Comparison of ENCODE assay signal across 18 cellular contexts in the genomic region with DNA sequence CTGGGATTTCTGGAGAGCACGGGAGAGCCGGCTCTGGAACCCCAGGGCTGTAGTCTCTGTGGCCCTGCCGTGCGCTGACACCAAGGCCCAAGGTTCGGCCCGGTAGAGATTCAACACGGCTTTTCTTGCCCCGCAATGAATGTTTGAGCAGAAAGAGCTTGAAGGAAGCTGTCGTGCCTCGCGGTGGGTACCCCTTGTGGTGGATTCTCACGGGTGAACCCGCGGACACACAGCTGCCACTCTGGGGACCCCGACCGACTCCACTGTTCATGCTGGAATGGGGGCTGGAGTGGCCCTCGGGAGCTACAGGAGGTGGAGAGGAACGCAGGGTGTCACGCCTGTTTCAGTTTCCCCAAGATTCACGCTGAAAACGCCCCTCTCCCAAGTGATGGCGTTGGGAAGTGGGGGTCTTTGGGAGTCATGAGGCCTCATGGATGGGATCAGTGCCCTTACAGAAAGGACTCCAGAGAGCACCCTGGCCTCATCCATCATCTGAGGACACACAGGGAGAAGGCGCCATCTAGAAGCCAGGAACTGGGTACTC. TPM values are rescaled to one million over a fixed set of nuclear protein-coding genes. Genes with fewer than 3 reads are reported as not detected.
DNase-seq lines count a peak whose midpoint lies in the region; ATAC-seq and TF ChIP-seq lines count a peak whose summit lies in the region.
"Had no signal": no experiment of that assay in that cellular context is flagged by ENCODE, and none has a peak within 500 bp of the region (broad histone marks: within the 10 kb centered on the region; RNA-seq: fewer than 3 reads in every experiment).

No MANE protein-coding gene starts in this region.

- peaks cover 12% of the 10 kb centered on the region for H3K4me1 Mint-ChIP-seq in activated CD4-positive, alpha-beta T cell treated with anti-CD3 and anti-CD28 coated beads, Interleukin-2, amount 10 ng/mL, durations not matched to agents 24 days and 14 days
- peaks cover 22% of the 10 kb centered on the region for H3K4me1 Mint-ChIP-seq in activated CD4-positive, alpha-beta T cell treated with anti-CD3 and anti-CD28 coated beads, Interleukin-2, amount 10 ng/mL, durations not matched to agents 7 days and 5 days
- peaks cover 24% of the 10 kb centered on the region for H3K4me1 Mint-ChIP-seq in GM23338

- TF ChIP-seq CTCF in GM23338 (conservative IDR thresholded peaks at IDR 0.05; ENCODE audit: low read depth in 2 of 2) (no peak), sigmoid colon (IDR thresholded peaks at IDR 0.05) (no peak)

- H4K20me1 ChIP-seq in GM23338 (replicated peaks; ENCODE audit: insufficient read depth): peaks cover 29% of the 10 kb centered on the region; the same call in 1 of the 2 replicates

- POLR2A ChIA-PET in activated CD4-positive, alpha-beta T cell treated with anti-CD3 and anti-CD28 coated beads, Interleukin-2, amount 10 ng/mL, durations not matched to agents 7 days and 5 days (lab: Charles Lee): no interaction called here

- H3K9me3 Mint-ChIP-seq in activated CD4-positive, alpha-beta T cell treated with anti-CD3 and anti-CD28 coated beads, Interleukin-2, amount 10 ng/mL, durations not matched to agents 24 days and 14 days: no peaks in the 10 kb centered on the region
- no peaks in the 10 kb centered on the region for H3K9me3 Mint-ChIP-seq in activated CD4-positive, alpha-beta T cell treated with anti-CD3 and anti-CD28 coated beads, Interleukin-2, amount 10 ng/mL, durations not matched to agents 7 days and 5 days
- H3K9me3 Mint-ChIP-seq in GM23338: peaks cover 12% of the 10 kb centered on the region
- H3K9me3 Mint-ChIP-seq: H9; natural killer cell treated with Interleukin-12 subunit alpha and Interleukin-12 subunit beta and Interleukin-15 and Interleukin-18, amount 100 ng/mL, for 72 hours had no signal

- no peak for TF ChIP-seq EP300 in sigmoid colon (IDR thresholded peaks at IDR 0.05)

- no peaks in the 10 kb centered on the region for H3K27me3 Mint-ChIP-seq in activated CD4-positive, alpha-beta T cell treated with anti-CD3 and anti-CD28 coated beads, Interleukin-2, amount 10 ng/mL, durations not matched to agents 24 days and 14 days
- no peaks in the 10 kb centered on the region for H3K27me3 Mint-ChIP-seq in activated CD4-positive, alpha-beta T cell treated with anti-CD3 and anti-CD28 coated beads, Interleukin-2, amount 10 ng/mL, durations not matched to agents 7 days and 5 days
- peaks cover 65% of the 10 kb centered on the region for H3K27me3 Mint-ChIP-seq in GM23338 (ENCODE audit: insufficient read depth, low read depth, poor library complexity)
- H3K27me3 Mint-ChIP-seq: natural killer cell treated with Interleukin-12 subunit alpha and Interleukin-12 subunit beta and Interleukin-15 and Interleukin-18, amount 100 ng/mL, for 72 hours had no signal

- H3K27me3 ChIP-seq in GM23338 (ENCODE audit: insufficient read depth): no peaks in the 10 kb centered on the region
- no peaks in the 10 kb centered on the region for H3K27me3 ChIP-seq in right cardiac atrium (ENCODE audit: control insufficient read depth, insufficient read depth)
- no peaks in the 10 kb centered on the region for H3K27me3 ChIP-seq in sigmoid colon

- peaks cover 5% of the 10 kb centered on the region for H3K4me1 ChIP-seq in GM23338 (ENCODE audit: insufficient read depth)
- H3K4me1 ChIP-seq in right cardiac atrium (ENCODE audit: control insufficient read depth, insufficient read depth, low read length): peaks cover 3% of the 10 kb centered on the region
- H3K4me1 ChIP-seq in sigmoid colon: peaks cover 0 to 36% (median 35%) of the 10 kb centered on the region in 4 donors

- peaks cover 33% of the 10 kb centered on the region for H3K79me2 ChIP-seq in GM23338 (replicated peaks; ENCODE audit: insufficient read depth)

- H3K36me3 ChIP-seq in GM23338 (ENCODE audit: insufficient read depth) (peaks cover 38% of the 10 kb centered on the region), sigmoid colon (peaks cover 44 to 76% (median 63%) of the 10 kb centered on the region in 4 donors)

- no peaks in the 10 kb centered on the region for H3K9me3 ChIP-seq in right cardiac atrium (ENCODE audit: control insufficient read depth, low read length)
- no peaks in the 10 kb centered on the region for H3K9me3 ChIP-seq in sigmoid colon

- peaks cover 68% of the 10 kb centered on the region for H3F3A ChIP-seq in GM23338 (replicated peaks; ENCODE audit: low read depth)

- no peak overlapping the region for H3K4me2 ChIP-seq in GM23338

- H2AFZ ChIP-seq in GM23338: no peak overlapping the region

- H3K27ac ChIP-seq in GM23338 (ENCODE audit: low read depth) (peak overlapping the region; percentile 50; the same call in 1 of the 2 replicates), right cardiac atrium (ENCODE audit: low read length) (no peak overlapping the region), sigmoid colon (no peak overlapping the region)

- 89% methylated on average over 23 of the region's 23 CpGs for WGBS in right cardiac atrium
- WGBS in sigmoid colon, 2 donors: 91 to 95% methylated on average over 23 of the region's 23 CpGs

- ATAC-seq in GM23338 (no peak), right cardiac atrium (no peak), HG03342 (IDR thresholded peaks at IDR 0.05; ENCODE audit: unreplicated experiment) (no peak), HG03025 (IDR thresholded peaks at IDR 0.05; ENCODE audit: low FRiP score, unreplicated experiment) (no peak)

- no peak overlapping the region for H3K27ac Mint-ChIP-seq in activated CD4-positive, alpha-beta T cell treated with anti-CD3 and anti-CD28 coated beads, Interleukin-2, amount 10 ng/mL, durations not matched to agents 24 days and 14 days
- no peak overlapping the region for H3K27ac Mint-ChIP-seq in activated CD4-positive, alpha-beta T cell treated with anti-CD3 and anti-CD28 coated beads, Interleukin-2, amount 10 ng/mL, durations not matched to agents 7 days and 5 days
- H3K27ac Mint-ChIP-seq in GM23338: no peak overlapping the region
- H3K27ac Mint-ChIP-seq: natural killer cell treated with Interleukin-12 subunit alpha and Interleukin-12 subunit beta and Interleukin-15 and Interleukin-18, amount 100 ng/mL, for 72 hours had no signal

- TF ChIP-seq POLR2A in sigmoid colon (IDR thresholded peaks at IDR 0.05): no peak

- H3K4me3 Mint-ChIP-seq in activated CD4-positive, alpha-beta T cell treated with anti-CD3 and anti-CD28 coated beads, Interleukin-2, amount 10 ng/mL, durations not matched to agents 24 days and 14 days: no peak overlapping the region
- no peak overlapping the region for H3K4me3 Mint-ChIP-seq in activated CD4-positive, alpha-beta T cell treated with anti-CD3 and anti-CD28 coated beads, Interleukin-2, amount 10 ng/mL, durations not matched to agents 7 days and 5 days
- no peak overlapping the region for H3K4me3 Mint-ChIP-seq in GM23338
- H3K4me3 Mint-ChIP-seq: natural killer cell treated with Interleukin-12 subunit alpha and Interleukin-12 subunit beta and Interleukin-15 and Interleukin-18, amount 100 ng/mL, for 72 hours had no signal

- CTCF ChIA-PET in activated CD4-positive, alpha-beta T cell treated with anti-CD3 and anti-CD28 coated beads, Interleukin-2, amount 10 ng/mL, durations not matched to agents 7 days and 5 days (lab: Charles Lee): no interaction called here

- intact Hi-C loops in activated CD4-positive, alpha-beta T cell treated with anti-CD3 and anti-CD28 coated beads, Interleukin-2, amount 10 ng/mL, durations not matched to agents 24 days and 14 days (cut with micrococcal nuclease): no loop called here
- intact Hi-C loops in right cardiac atrium (cut with DNase I): no loop called here
- intact Hi-C loops in sigmoid colon (cut with DNase I): no loop called here

- H3K36me3 Mint-ChIP-seq in activated CD4-positive, alpha-beta T cell treated with anti-CD3 and anti-CD28 coated beads, Interleukin-2, amount 10 ng/mL, durations not matched to agents 24 days and 14 days (ENCODE audit: low read depth): peaks cover 81% of the 10 kb centered on the region
- peaks cover 65% of the 10 kb centered on the region for H3K36me3 Mint-ChIP-seq in activated CD4-positive, alpha-beta T cell treated with anti-CD3 and anti-CD28 coated beads, Interleukin-2, amount 10 ng/mL, durations not matched to agents 7 days and 5 days (ENCODE audit: low read depth)
- peaks cover 90% of the 10 kb centered on the region for H3K36me3 Mint-ChIP-seq in GM23338 (ENCODE audit: low read depth)

- peak; percentile 57 for DNase-seq in activated CD4-positive, alpha-beta T cell treated with anti-CD3 and anti-CD28 coated beads, Interleukin-2, amount 10 ng/mL, durations not matched to agents 24 days and 14 days
- DNase-seq in activated CD4-positive, alpha-beta T cell treated with anti-CD3 and anti-CD28 coated beads, Interleukin-2, amount 10 ng/mL, durations not matched to agents 7 days and 5 days: no peak
- no peak for DNase-seq in GM23338 (ENCODE audit: low spot score)
- DNase-seq in right cardiac atrium: peak in 2 of 3 donors; percentile 42 to 48
- peak; percentile 53 for DNase-seq in sigmoid colon
- DNase-seq in SKM-1 treated with dmso at 0.1 percent for 144 hours (lab: John Stamatoyannopoulos, UW; ENCODE audit: unreplicated experiment): no peak
- DNase-seq: activated CD4-positive, alpha-beta T cell treated with anti-CD3 and anti-CD28 coated beads, Interleukin-2, amount 50 U/mL, for 1 hour; COR-L47; GF-D8; H9; hypothalamus; KBM-7; NCI-H446 treated with DMSO at 0.1 percent for 48 hours; stimulated activated CD4-positive, alpha-beta T cell treated with anti-CD3 and anti-CD28 coated beads, Interleukin-4, amount 100 ng/mL, for 24 hours; T-helper 2 cell had no signal

- no peaks in the 10 kb centered on the region for H3K9me2 ChIP-seq in GM23338 (ENCODE audit: insufficient read depth)

- H3K4me3 ChIP-seq in GM23338 (no peak overlapping the region), right cardiac atrium (ENCODE audit: low read length) (no peak overlapping the region), sigmoid colon (no peak overlapping the region)

RNA-seq across cellular contexts. Expression of a gene that starts 6.6 kb away (rescaled TPM):
- 302 and 306 TPM in 2 replicates for total RNA-seq in activated CD4-positive, alpha-beta T cell treated with anti-CD3 and anti-CD28 coated beads, Interleukin-2, amount 10 ng/mL, durations not matched to agents 24 days and 14 days
- total RNA-seq in activated CD4-positive, alpha-beta T cell treated with anti-CD3 and anti-CD28 coated beads, Interleukin-2, amount 10 ng/mL, durations not matched to agents 7 days and 5 days: 100 to 1,000 TPM; 259 to 261 TPM
- 394 and 486 TPM in 2 replicates for total RNA-seq in GM23338 (2014; rRNA removed; shearing (Covaris generic))
- 358 TPM in 2 replicates for polyA plus RNA-seq in GM23338 (2016; fragmentation: Nextera tagmentation; extraction: Ambion mirVana)
- total RNA-seq in right cardiac atrium: 100 to 1,000 TPM; 154 to 228 (median 193) TPM
- polyA plus RNA-seq in right cardiac atrium: 159 TPM
- total RNA-seq in sigmoid colon: 100 to 1,000 TPM; 329 to 493 (median 469) TPM
- polyA plus RNA-seq in sigmoid colon: 100 to 1,000 TPM; 449 to 644 (median 517) TPM

RNA-seq across cellular contexts. Expression of a gene that starts 48.7 kb away (rescaled TPM):
- 3.1 and 3.4 TPM in 2 replicates for total RNA-seq in activated CD4-positive, alpha-beta T cell treated with anti-CD3 and anti-CD28 coated beads, Interleukin-2, amount 10 ng/mL, durations not matched to agents 24 days and 14 days
- total RNA-seq in activated CD4-positive, alpha-beta T cell treated with anti-CD3 and anti-CD28 coated beads, Interleukin-2, amount 10 ng/mL, durations not matched to agents 7 days and 5 days: 1 to 10 TPM; 6.4 to 7.1 TPM
- total RNA-seq in GM23338 (2014; rRNA removed; shearing (Covaris generic)): 0.39 TPM in 1 of 2 replicates, not detected in the other
- 0.78 and 0.86 TPM in 2 replicates for polyA plus RNA-seq in GM23338 (2016; fragmentation: Nextera tagmentation; extraction: Ambion mirVana)
- 1 to 10 TPM; 2.6 to 4.4 (median 3.1) TPM for total RNA-seq in right cardiac atrium
- 8.7 TPM for polyA plus RNA-seq in right cardiac atrium
- 1 to 10 TPM; 2.8 to 8.3 (median 6.2) TPM for total RNA-seq in sigmoid colon
- 10 to 100 TPM in 1 of 3 donors, 1 to 10 TPM in 2; 1.2 to 13.4 (median 3.7) TPM for polyA plus RNA-seq in sigmoid colon

Comparison
In these comparisons a context has a peak if more than half of its experiments do, and no peak if none do; other contexts are left out.
1. DNase-seq: peak in activated CD4-positive, alpha-beta T cell treated with anti-CD3 and anti-CD28 coated beads, Interleukin-2, amount 10 ng/mL, durations not matched to agents 24 days and 14 days (single experiment), right cardiac atrium (2 of 3) and sigmoid colon (single experiment); none in activated CD4-positive, alpha-beta T cell treated with anti-CD3 and anti-CD28 coated beads, Interleukin-2, amount 10 ng/mL, durations not matched to agents 7 days and 5 days (single experiment), GM23338 (single experiment) and SKM-1 treated with dmso at 0.1 percent for 144 hours (single experiment).